In the genomic region with DNA sequence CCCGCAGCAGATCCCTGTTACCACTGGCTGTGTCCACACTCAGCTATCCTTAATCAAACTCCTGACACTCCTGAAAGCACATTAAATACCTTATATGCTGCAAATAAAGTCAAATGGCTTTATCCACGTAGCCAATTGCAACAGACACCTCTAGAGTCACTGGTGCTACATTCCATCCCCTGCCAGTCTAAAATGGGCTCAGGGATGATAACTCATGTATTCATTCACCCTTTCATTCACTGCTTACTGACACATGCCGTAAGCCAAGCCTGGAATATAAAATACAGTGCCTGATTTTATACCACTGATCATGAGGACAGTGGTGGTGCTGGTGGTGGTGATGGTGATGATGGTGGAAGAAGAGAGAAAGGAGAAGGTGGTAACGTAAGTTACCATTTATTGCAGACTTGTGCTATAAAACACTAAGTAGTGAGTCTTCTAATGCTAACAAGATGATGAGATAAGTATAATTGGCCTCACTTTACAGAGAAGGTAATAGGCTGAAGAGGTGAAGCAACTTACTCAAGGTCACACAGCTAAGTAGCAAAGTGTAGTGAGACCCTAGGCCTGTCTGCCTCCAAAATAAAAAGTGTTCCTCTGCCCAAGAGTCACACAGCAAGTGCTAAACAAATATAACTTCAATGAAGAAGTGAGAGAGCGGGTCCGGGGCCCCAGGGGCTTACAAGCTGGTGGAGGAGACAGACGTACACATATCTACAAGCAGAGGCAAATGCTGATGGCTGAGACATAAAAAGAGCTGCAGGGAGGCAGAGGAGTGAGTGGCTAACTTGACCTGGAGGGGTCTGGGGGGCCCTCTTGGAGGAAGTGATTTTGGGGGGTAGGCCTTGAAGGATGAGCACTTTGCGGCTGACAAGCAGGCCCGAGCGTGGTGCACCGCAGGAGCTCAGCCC, we compare ENCODE assay signal across 9 cellular contexts. TPM values are rescaled to one million over a fixed set of nuclear protein-coding genes. Genes with fewer than 3 reads are reported as not detected.
DNase-seq lines count a peak whose midpoint lies in the region; ATAC-seq and TF ChIP-seq lines count a peak whose summit lies in the region.
"Had no signal": no experiment of that assay in that cellular context is flagged by ENCODE, and none has a peak within 500 bp of the region (broad histone marks: within the 10 kb centered on the region; RNA-seq: fewer than 3 reads in every experiment).

No MANE protein-coding gene starts in this region.

- intact Hi-C loops in esophagus squamous epithelium (cut with DNase I): no loop called here

- H3K4me1 ChIP-seq in Peyer's patch (peaks cover 0 to 33% (median 14%) of the 10 kb centered on the region in 4 donors), esophagus squamous epithelium (peaks cover 19 to 54% (median 23%) of the 10 kb centered on the region in 3 donors)

- H3K36me3 ChIP-seq in Peyer's patch: no peaks in the 10 kb centered on the region
- peaks cover 0 to 4% (median 0%) of the 10 kb centered on the region in 3 donors for H3K36me3 ChIP-seq in esophagus squamous epithelium

- ATAC-seq in HG03342 (IDR thresholded peaks at IDR 0.05; ENCODE audit: unreplicated experiment): no peak
- ATAC-seq in GM21786 (IDR thresholded peaks at IDR 0.05; ENCODE audit: unreplicated experiment): no peak

- 35 to 50% methylated on average over 11 of the region's 11 CpGs for WGBS in esophagus squamous epithelium, 2 donors

- H3K27ac ChIP-seq in Peyer's patch: peak overlapping the region in 3 of 4 donors; percentile 73 to 83 (median 74)
- peak overlapping the region; percentile 70 to 88 (median 82) for H3K27ac ChIP-seq in esophagus squamous epithelium

- H3K9me3 ChIP-seq in Peyer's patch: no peaks in the 10 kb centered on the region
- H3K9me3 ChIP-seq in esophagus squamous epithelium: no peaks in the 10 kb centered on the region

- TF ChIP-seq POLR2A in Peyer's patch (IDR thresholded peaks at IDR 0.05): no peak
- no peak for TF ChIP-seq POLR2A in esophagus squamous epithelium (IDR thresholded peaks at IDR 0.05)

- DNase-seq in Peyer's patch: no peak
- no peak for DNase-seq in esophagus squamous epithelium (lab: John Stamatoyannopoulos, UW)
- no peak for DNase-seq in retinal pigment epithelial cell (ENCODE audit: low read depth)
- no peak for DNase-seq in mucosa of gallbladder (ENCODE audit: low spot score)
- no peak for DNase-seq in NCI-H1930 (lab: John Stamatoyannopoulos, UW)
- DNase-seq: NCI-H2171 had no signal

- peak overlapping the region; percentile 88 for H3K4me3 ChIP-seq in GM12875 (ENCODE audit: low read depth, low read length)
- H3K4me3 ChIP-seq in Peyer's patch: peak overlapping the region; percentile 88 to 97 (median 94)
- peak overlapping the region; percentile 78 to 88 (median 87) for H3K4me3 ChIP-seq in esophagus squamous epithelium
- peak overlapping the region; percentile 64 for H3K4me3 ChIP-seq in retinal pigment epithelial cell (ENCODE audit: low read length)

- H3K27me3 ChIP-seq in Peyer's patch: no peaks in the 10 kb centered on the region
- no peaks in the 10 kb centered on the region for H3K27me3 ChIP-seq in esophagus squamous epithelium

- TF ChIP-seq CTCF in GM12875 (IDR thresholded peaks at IDR 0.05; ENCODE audit: borderline replicate concordance, insufficient read depth, low read depth, low read length): no peak
- no peak for TF ChIP-seq CTCF in Peyer's patch (IDR thresholded peaks at IDR 0.05)
- no peak for TF ChIP-seq CTCF in esophagus squamous epithelium (IDR thresholded peaks at IDR 0.05)
- no peak for TF ChIP-seq CTCF in retinal pigment epithelial cell (conservative IDR thresholded peaks at IDR 0.05; ENCODE audit: low read depth, low read length)

RNA-seq across cellular contexts. Expression of gene TTLL11, which starts 1.2 kb away (rescaled TPM):
- 1 to 10 TPM; 3.0 to 9.9 (median 7.4) TPM for total RNA-seq in Peyer's patch
- total RNA-seq in esophagus squamous epithelium: 10 to 100 TPM in 2 of 4 donors, 1 to 10 TPM in 2; 3.2 to 11.8 (median 9.0) TPM
- total RNA-seq in mucosa of gallbladder: 10.9 TPM
